27 cellular contexts compared by ENCODE assay signal in the genomic region with DNA sequence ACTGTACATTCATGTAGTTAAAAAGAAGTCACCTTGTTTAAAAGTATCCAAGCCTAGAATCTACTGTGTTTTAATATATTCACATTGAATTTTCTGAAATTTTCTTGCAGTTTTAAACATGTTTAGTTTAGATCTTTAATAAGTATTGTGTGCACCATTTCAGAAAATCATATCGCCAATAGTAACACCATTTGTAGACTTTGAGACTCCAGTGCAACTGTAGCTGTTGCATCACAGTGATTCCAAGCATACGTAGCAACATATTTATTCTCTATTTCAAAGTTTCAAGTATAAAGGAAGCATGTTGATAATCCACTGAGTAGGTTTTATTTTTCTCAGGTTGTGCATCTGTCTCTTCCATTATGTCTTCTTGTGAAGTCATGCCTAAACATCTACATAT.
"Had no signal": no experiment of that assay in that cellular context is flagged by ENCODE, and none has a peak within 500 bp of the region (broad histone marks: within the 10 kb centered on the region; RNA-seq: fewer than 3 reads in every experiment).

No MANE protein-coding gene starts in this region.

- ATAC-seq: effector memory CD8-positive, alpha-beta T cell; esophagus mucosa; foreskin keratinocyte; gastrocnemius medialis; gastroesophageal sphincter; heart left ventricle had no signal

- H3K4me3 ChIP-seq: colonic mucosa, coronary artery, dorsolateral prefrontal cortex, esophagus muscularis mucosa, esophagus squamous epithelium, gastrocnemius medialis, gastroesophageal sphincter, heart left ventricle had no signal

- H3K9me3 ChIP-seq: colonic mucosa, esophagus muscularis mucosa, gastrocnemius medialis had no signal

- H3K27ac ChIP-seq: colonic mucosa, coronary artery, dorsolateral prefrontal cortex, epithelial cell of prostate, esophagus muscularis mucosa, esophagus squamous epithelium, foreskin keratinocyte, gastrocnemius medialis, gastroesophageal sphincter, heart left ventricle had no signal

- FAIRE-seq: colon, endometrium, endothelial cell of umbilical vein, frontal cortex had no signal

- H3K36me3 ChIP-seq: colonic mucosa, esophagus muscularis mucosa, esophagus squamous epithelium, gastrocnemius medialis, heart left ventricle had no signal

- H3K4me1 ChIP-seq: colonic mucosa, foreskin keratinocyte had no signal

- H3K27me3 ChIP-seq: colonic mucosa, dorsolateral prefrontal cortex, esophagus muscularis mucosa, esophagus squamous epithelium, foreskin keratinocyte, gastrocnemius medialis, gastroesophageal sphincter, heart left ventricle had no signal

- DNase-seq: colonic mucosa; cortex of kidney; dermis blood vessel endothelial cell; dorsolateral prefrontal cortex; effector CD4-positive, alpha-beta T cell; effector CD8-positive, alpha-beta T cell; effector memory CD4-positive, alpha-beta T cell; effector memory CD8-positive, alpha-beta T cell; endodermal cell; erythroblast; esophagus squamous epithelium; foreskin fibroblast; foreskin keratinocyte; foreskin melanocyte; gastrocnemius medialis; glutamatergic neuron; head of caudate nucleus; heart left ventricle had no signal
